In genomic region chr9:95875305-95876137, GRCh38 we compare ENCODE assay signal across 8 cellular contexts. TPM values are rescaled to one million over a fixed set of nuclear protein-coding genes. Genes with fewer than 3 reads are reported as not detected.
A peak's percentile ranks its signal among the peaks of the same experiment; 100 is the strongest.
DNase-seq lines count a peak whose midpoint lies in the region; ATAC-seq and TF ChIP-seq lines count a peak whose summit lies in the region.

Gene ERCC6L2 (plus strand): TSS chr9:95875691. CDS start chr9:95876039, 348 bp downstream.

- H3K36me3 ChIP-seq in upper lobe of left lung: peaks cover 0 to 7% (median 0%) of the 10 kb centered on the region in 4 donors

- TF ChIP-seq EP300 in upper lobe of left lung (IDR thresholded peaks at IDR 0.05): no peak

- ATAC-seq in GM18498 (IDR thresholded peaks at IDR 0.05; ENCODE audit: unreplicated experiment) (peak; percentile 91), HG02852 (IDR thresholded peaks at IDR 0.05; ENCODE audit: unreplicated experiment) (peak; percentile 81), upper lobe of left lung (ENCODE audit: low FRiP score in 2 of 2) (peak; percentile 98 to 99)

- 2 to 4% methylated on average over 10 to 53 of the region's 74 CpGs for WGBS in upper lobe of left lung, 2 donors

- intact Hi-C loops in head of caudate nucleus (cut with DNase I) (loop anchor here (5.0 to 10.0 kb wide), 2 partner anchors 342 to 361 kb away; partner anchors contain the start of gene PTCH1), posterior cingulate gyrus (cut with DNase I) (loop anchor here (2.0 to 10.0 kb wide), 4 partner anchors 151 to 363 kb away; no protein-coding TSS in a partner anchor)

- H3K9me3 ChIP-seq in upper lobe of left lung: no peaks in the 10 kb centered on the region

- H3K27ac ChIP-seq in upper lobe of left lung: no peak within 1 kb of the TSS

- peak within 1 kb of the TSS in 1 of 4 donors; percentile 83 for H3K4me3 ChIP-seq in upper lobe of left lung

- DNase-seq in NCI-H1417 treated with DMSO at 0.1 percent for 48 hours (lab: John Stamatoyannopoulos, UW): peak; percentile 95
- DNase-seq in SW 1271 (lab: John Stamatoyannopoulos, UW): peak; percentile 98 to 99
- DNase-seq in activated naive CD8-positive, alpha-beta T cell treated with anti-CD3 and anti-CD28 coated beads, Interleukin-2, amount 50 U/mL, for 16 hours (ENCODE audit: low read depth, low spot score): peak; percentile 84
- DNase-seq in head of caudate nucleus: peak; percentile 81 to 97 (median 92)
- DNase-seq in posterior cingulate gyrus: peak; percentile 85 to 98 (median 90)
- peak; percentile 97 to 98 for DNase-seq in upper lobe of left lung

- TF ChIP-seq POLR2A in upper lobe of left lung (IDR thresholded peaks at IDR 0.05): peak in 3 of 4 donors; percentile 73 to 82 (median 73)

- H3K27me3 ChIP-seq in upper lobe of left lung: no peaks in the 10 kb centered on the region

- TF ChIP-seq CTCF in upper lobe of left lung (IDR thresholded peaks at IDR 0.05): peak in 4 of 6 experiments; percentile 11 to 54 (median 36)

- H3K4me1 ChIP-seq in upper lobe of left lung: peaks cover 9 to 18% (median 14%) of the 10 kb centered on the region in 4 donors

RNA-seq across cellular contexts. Expression of gene ERCC6L2, which starts in this region (rescaled TPM):
- 100 to 1,000 TPM in 2 of 6 donors, 10 to 100 TPM in 4; 37.3 to 117 (median 67.8) TPM for total RNA-seq in upper lobe of left lung
